ENCODE assay signal across 18 cellular contexts in the genomic region with DNA sequence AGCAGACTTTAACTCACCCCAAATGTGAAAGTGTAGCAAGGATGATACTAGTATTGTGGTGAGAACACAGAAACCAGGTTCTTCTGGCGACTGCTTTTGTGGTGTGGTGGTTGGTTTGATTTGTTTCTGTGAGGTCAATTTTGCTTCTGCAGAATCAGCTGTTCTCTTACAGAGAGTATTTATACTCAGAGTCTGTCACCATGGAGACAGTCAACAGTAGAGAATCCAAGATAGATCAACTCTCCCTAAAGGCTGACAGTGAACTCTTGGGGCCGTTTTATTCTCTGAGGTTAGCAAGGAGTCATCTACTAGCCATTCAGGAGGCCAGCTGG. TPM values are rescaled to one million over a fixed set of nuclear protein-coding genes. Genes with fewer than 3 reads are reported as not detected.
DNase-seq lines count a peak whose midpoint lies in the region; ATAC-seq, FAIRE-seq and TF ChIP-seq lines count a peak whose summit lies in the region.
"Had no signal": no experiment of that assay in that cellular context is flagged by ENCODE, and none has a peak within 500 bp of the region (broad histone marks: within the 10 kb centered on the region; RNA-seq: fewer than 3 reads in every experiment).

A gene with protein sequence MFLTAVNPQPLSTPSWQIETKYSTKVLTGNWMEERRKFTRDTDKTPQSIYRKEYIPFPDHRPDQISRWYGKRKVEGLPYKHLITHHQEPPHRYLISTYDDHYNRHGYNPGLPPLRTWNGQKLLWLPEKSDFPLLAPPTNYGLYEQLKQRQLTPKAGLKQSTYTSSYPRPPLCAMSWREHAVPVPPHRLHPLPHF (plus strand): TSS at position 209 of the 332 bp plus-strand sequence. CDS start 231 bp downstream, outside the sequence.

- H3K9me3 Mint-ChIP-seq in activated CD4-positive, alpha-beta T cell treated with anti-CD3 and anti-CD28 coated beads, Interleukin-2, amount 10 ng/mL, durations not matched to agents 7 days and 5 days: peaks cover 20% of the 10 kb centered on the region
- peaks cover 18% of the 10 kb centered on the region for H3K9me3 Mint-ChIP-seq in stimulated activated effector memory CD8-positive, alpha-beta T cell treated with anti-CD3 and anti-CD28 coated beads, Interleukin-12 subunit alpha, Interleukin-12 subunit beta, amount 100 ng/mL, for 72 hours

- no peaks in the 10 kb centered on the region for H3K9me1 ChIP-seq in K562 (ENCODE audit: control insufficient read depth, insufficient read depth, low read length)

- CTCF ChIA-PET in activated CD4-positive, alpha-beta T cell treated with anti-CD3 and anti-CD28 coated beads, Interleukin-2, amount 10 ng/mL, durations not matched to agents 7 days and 5 days (lab: Charles Lee): no interaction called here
- CTCF ChIA-PET in K562 (lab: Yijun Ruan, JAX; ENCODE audit: low intra/inter-chr PET ratio): no interaction called here

- peak; percentile 67; the same call in 1 of the 2 replicates for TF ChIP-seq EP300 in K562 (IDR thresholded peaks at IDR 0.05; ENCODE audit: low read length)

- ATAC-seq in K562: peak; percentile 65
- ATAC-seq in stimulated activated effector memory CD8-positive, alpha-beta T cell treated with anti-CD3 and anti-CD28 coated beads, Interleukin-12 subunit alpha, Interleukin-12 subunit beta, amount 100 ng/mL, for 72 hours: peak; percentile 43
- ATAC-seq: HCT116 had no signal

- no peak for TF ChIP-seq RAD21 in K562 (CRISPR knock-in tag; conservative IDR thresholded peaks at IDR 0.05 in 1 of 2, IDR thresholded peaks at IDR 0.05 in 1 of 2)

- peaks cover 8% of the 10 kb centered on the region for H3K4me1 ChIP-seq in MM.1S (ENCODE audit: low read length)
- H3K4me1 ChIP-seq in K562 (replicated peaks in 1 of 2; ENCODE audit: control insufficient read depth in 2 of 2, insufficient read depth in 2 of 2, low read length in 2 of 2): no peaks in the 10 kb centered on the region; a peak in 1 of 5 replicates
- no peaks in the 10 kb centered on the region for H3K4me1 ChIP-seq in breast epithelium
- H3K4me1 ChIP-seq: spleen had no signal

- POLR2A ChIA-PET in activated CD4-positive, alpha-beta T cell treated with anti-CD3 and anti-CD28 coated beads, Interleukin-2, amount 10 ng/mL, durations not matched to agents 7 days and 5 days (lab: Charles Lee): no interaction called here
- POLR2A ChIA-PET in K562 (lab: Yijun Ruan, JAX): interaction anchor here (0.7 to 0.8 kb wide), 2 partner anchors 11 to 640 kb away, joined by 3 to 4 read pairs; no protein-coding TSS in a partner anchor

- DNase-seq in activated CD4-positive, alpha-beta T cell treated with anti-CD3 and anti-CD28 coated beads, Interleukin-2, amount 10 ng/mL, durations not matched to agents 7 days and 5 days: peak; percentile 6
- DNase-seq in activated CD4-positive, alpha-beta T cell treated with anti-CD3 and anti-CD28 coated beads, Interleukin-2, amount 50 U/mL, for 1 hour: no peak
- DNase-seq in MM.1S: peak; percentile 87
- DNase-seq in K562 (ENCODE audit: extremely low read depth in 1 of 4, low spot score in 3 of 4): no peak
- no peak for DNase-seq in stimulated activated effector memory CD8-positive, alpha-beta T cell treated with anti-CD3 and anti-CD28 coated beads, Interleukin-12 subunit alpha, Interleukin-12 subunit beta, amount 100 ng/mL, for 72 hours (ENCODE audit: low spot score in 2 of 2)
- DNase-seq in breast epithelium (ENCODE audit: low spot score in 2 of 2): no peak
- no peak for DNase-seq in stimulated activated naive CD4-positive, alpha-beta T cell (lab: John Stamatoyannopoulos, UW)
- no peak for DNase-seq in NCI-H2171 (lab: John Stamatoyannopoulos, UW)
- DNase-seq: caudate nucleus, KG1, NCI-H187 treated with DMSO at 0.1 percent for 48 hours, ovary, spleen had no signal

- peaks cover 5% of the 10 kb centered on the region; the same call in 1 of the 2 replicates for H3F3A ChIP-seq in MM.1S (ENCODE audit: insufficient read depth, low read length)

- no peak within 1 kb of the TSS for H3K9ac ChIP-seq in MM.1S (ENCODE audit: low read length)
- no peak within 1 kb of the TSS for H3K9ac ChIP-seq in K562 (ENCODE audit: insufficient read depth in 1 of 2, low read depth in 2 of 2, low read length in 2 of 2)
- H3K9ac ChIP-seq: SK-N-SH had no signal

- FAIRE-seq in K562 (lab: Jason Lieb, UNC): no peak

- H3K4me2 ChIP-seq in MM.1S (ENCODE audit: low read depth, low read length): no peak within 1 kb of the TSS
- H3K4me2 ChIP-seq in K562 (ENCODE audit: insufficient read depth, low read length): no peak within 1 kb of the TSS; the same call in 1 of the 2 replicates
- H3K4me2 ChIP-seq: SK-N-SH had no signal

- in situ Hi-C loops in K562 (cut with MboI): no loop called here

- H3K27ac ChIP-seq in MM.1S (ENCODE audit: low read length) (no peak within 1 kb of the TSS), K562 (ENCODE audit: extremely low read depth, low read depth, low read length) (no peak within 1 kb of the TSS; the same call in 2 of the 3 replicates), breast epithelium (no peak within 1 kb of the TSS)
- H3K27ac ChIP-seq: ovary, spleen had no signal

- H2AFZ ChIP-seq in MM.1S (ENCODE audit: low read length) (no peak within 1 kb of the TSS), K562 (ENCODE audit: low read depth, low read length) (no peak within 1 kb of the TSS)

- H3K27ac Mint-ChIP-seq in activated CD4-positive, alpha-beta T cell treated with anti-CD3 and anti-CD28 coated beads, Interleukin-2, amount 10 ng/mL, durations not matched to agents 7 days and 5 days: no peak within 1 kb of the TSS
- no peak within 1 kb of the TSS for H3K27ac Mint-ChIP-seq in stimulated activated effector memory CD8-positive, alpha-beta T cell treated with anti-CD3 and anti-CD28 coated beads, Interleukin-12 subunit alpha, Interleukin-12 subunit beta, amount 100 ng/mL, for 72 hours
- H3K27ac Mint-ChIP-seq: activated naive CD4-positive, alpha-beta T cell treated with anti-CD3 and anti-CD28 coated beads, Interleukin-2, amount 50 U/mL, for 24 hours had no signal

- H4K20me1 ChIP-seq in MM.1S (ENCODE audit: insufficient read depth, low read length) (no peaks in the 10 kb centered on the region), K562 (replicated peaks; ENCODE audit: control insufficient read depth, insufficient read depth, low read length) (no peaks in the 10 kb centered on the region)

- 4% methylated on average over 2 of the region's 2 CpGs for WGBS in K562 (ENCODE audit: insufficient coverage, low coverage, missing lambda C conversion rate)

- TF ChIP-seq POLR2A in K562 (conservative IDR thresholded peaks at IDR 0.05) (no peak), breast epithelium (IDR thresholded peaks at IDR 0.05) (no peak)

- no peaks in the 10 kb centered on the region for H3K79me2 ChIP-seq in MM.1S (ENCODE audit: low read length)
- no peaks in the 10 kb centered on the region for H3K79me2 ChIP-seq in K562 (ENCODE audit: control insufficient read depth, insufficient read depth, low read length)

- H3K27me3 ChIP-seq in MM.1S (replicated peaks; ENCODE audit: insufficient read depth, low read length) (peaks cover 71% of the 10 kb centered on the region), K562 (ENCODE audit: control insufficient read depth in 2 of 2, insufficient read depth in 2 of 2, low read length in 2 of 2) (no peaks in the 10 kb centered on the region), breast epithelium (no peaks in the 10 kb centered on the region)
- H3K27me3 ChIP-seq: ovary had no signal

- no TSS peak for BruUV-seq in K562 (replicated peaks; lab: Mats Ljungman, UMichigan)

- TF ChIP-seq CTCF in MM.1S (IDR thresholded peaks at IDR 0.05; ENCODE audit: low read length) (no peak), K562 (IDR thresholded peaks at IDR 0.05 in 2 of 3, conservative IDR thresholded peaks at IDR 0.05 in 1 of 3; ENCODE audit: insufficient read depth in 2 of 3, low read depth in 1 of 3, low read length in 3 of 3) (no peak), breast epithelium (IDR thresholded peaks at IDR 0.05) (no peak)

- no peak within 1 kb of the TSS for H3K4me3 Mint-ChIP-seq in activated CD4-positive, alpha-beta T cell treated with anti-CD3 and anti-CD28 coated beads, Interleukin-2, amount 10 ng/mL, durations not matched to agents 7 days and 5 days
- H3K4me3 Mint-ChIP-seq in stimulated activated effector memory CD8-positive, alpha-beta T cell treated with anti-CD3 and anti-CD28 coated beads, Interleukin-12 subunit alpha, Interleukin-12 subunit beta, amount 100 ng/mL, for 72 hours: no peak within 1 kb of the TSS
- H3K4me3 Mint-ChIP-seq: activated naive CD4-positive, alpha-beta T cell treated with anti-CD3 and anti-CD28 coated beads, Interleukin-2, amount 50 U/mL, for 24 hours had no signal

- H3K4me1 Mint-ChIP-seq in activated CD4-positive, alpha-beta T cell treated with anti-CD3 and anti-CD28 coated beads, Interleukin-2, amount 10 ng/mL, durations not matched to agents 7 days and 5 days: peaks cover 11% of the 10 kb centered on the region
- H3K4me1 Mint-ChIP-seq in stimulated activated effector memory CD8-positive, alpha-beta T cell treated with anti-CD3 and anti-CD28 coated beads, Interleukin-12 subunit alpha, Interleukin-12 subunit beta, amount 100 ng/mL, for 72 hours: no peaks in the 10 kb centered on the region
- H3K4me1 Mint-ChIP-seq: activated naive CD4-positive, alpha-beta T cell treated with anti-CD3 and anti-CD28 coated beads, Interleukin-2, amount 50 U/mL, for 24 hours had no signal

- H3K4me3 ChIP-seq in MM.1S (ENCODE audit: low read length) (no peak within 1 kb of the TSS), K562 (no peak within 1 kb of the TSS), breast epithelium (no peak within 1 kb of the TSS)
- H3K4me3 ChIP-seq: ovary, spleen had no signal

- H3K9me2 ChIP-seq in MM.1S (replicated peaks; ENCODE audit: insufficient read depth, low read length): no peaks in the 10 kb centered on the region
- H3K9me2 ChIP-seq: SK-N-SH had no signal

- peaks cover 25% of the 10 kb centered on the region for H3K27me3 Mint-ChIP-seq in activated CD4-positive, alpha-beta T cell treated with anti-CD3 and anti-CD28 coated beads, Interleukin-2, amount 10 ng/mL, durations not matched to agents 7 days and 5 days

- H3K36me3 ChIP-seq in MM.1S (replicated peaks; ENCODE audit: insufficient read depth, low read length) (no peaks in the 10 kb centered on the region), K562 (ENCODE audit: control insufficient read depth, insufficient read depth, low read length) (no peaks in the 10 kb centered on the region), breast epithelium (no peaks in the 10 kb centered on the region)
- H3K36me3 ChIP-seq: ovary, spleen had no signal

- no peaks in the 10 kb centered on the region for H3K36me3 Mint-ChIP-seq in activated CD4-positive, alpha-beta T cell treated with anti-CD3 and anti-CD28 coated beads, Interleukin-2, amount 10 ng/mL, durations not matched to agents 7 days and 5 days (ENCODE audit: low read depth)
- no peaks in the 10 kb centered on the region for H3K36me3 Mint-ChIP-seq in stimulated activated effector memory CD8-positive, alpha-beta T cell treated with anti-CD3 and anti-CD28 coated beads, Interleukin-12 subunit alpha, Interleukin-12 subunit beta, amount 100 ng/mL, for 72 hours

- intact Hi-C loops in K562 (cut with micrococcal nuclease) (no loop called here), breast epithelium (cut with DNase I; ENCODE audit: low total_unique reads) (no loop called here)

- H3K9me3 ChIP-seq in MM.1S (replicated peaks; ENCODE audit: insufficient read depth, low read length) (no peaks in the 10 kb centered on the region), K562 (replicated peaks; ENCODE audit: control insufficient read depth, insufficient read depth, low read depth, low read length) (0 out of 2 replicates have a peak, but pooled peaks cover 4% of the 10 kb centered on the region), breast epithelium (peaks cover 16 to 32% of the 10 kb centered on the region in 2 donors)
- H3K9me3 ChIP-seq: ovary, SK-N-SH had no signal

RNA-seq across cellular contexts. Expression of the gene that starts here (rescaled TPM):
- not detected for total RNA-seq in activated CD4-positive, alpha-beta T cell treated with anti-CD3 and anti-CD28 coated beads, Interleukin-2, amount 10 ng/mL, durations not matched to agents 7 days and 5 days
- total RNA-seq in K562 (2011; cell fraction: chromatin; rRNA removed; ENCODE audit: low replicate concordance): not detected in 2 replicates
- not detected in 2 replicates for total RNA-seq in K562 (2011; cell fraction: nucleolus; rRNA removed)
- total RNA-seq in K562 (2011; cell fraction: nucleoplasm; rRNA removed): not detected in 2 replicates
- total RNA-seq in K562 (2014; rRNA removed): not detected in 2 replicates
- not detected in 2 replicates for total RNA-seq in K562 (2014; rRNA removed; fragmentation: Illumina TruSeq; extraction: Trizol)
- total RNA-seq in K562 (2015; rRNA removed; fragmentation: Illumina TruSeq; extraction: Trizol): not detected in 2 replicates
- not detected in 2 replicates for total RNA-seq in K562 (2021)
- polyA plus RNA-seq in K562 (2011; rRNA removed): not detected in 2 replicates
- polyA plus RNA-seq in K562 (2011; cell fraction: cytosol; rRNA removed): not detected in 2 replicates
- polyA plus RNA-seq in K562 (2011; cell fraction: nucleus; rRNA removed): not detected in 2 replicates
- 0.12 and 2.7 TPM in 2 replicates for polyA plus RNA-seq in K562 (2012)
- not detected in 2 replicates for polyA plus RNA-seq in K562 (2014; fragmentation: Illumina TruSeq; extraction: Trizol)
- under 1 TPM in 1 of 2 experiments, not detected in 1; 0.03 TPM for polyA plus RNA-seq in K562 (2014; fragmentation: Nextera tagmentation; extraction: Ambion mirVana)
- 0.08 and 0.16 TPM in 2 replicates for polyA plus RNA-seq in K562 (2014; rRNA removed)
- polyA minus RNA-seq in K562 (2011; rRNA and poly(A)+ RNA removed): not detected in 2 replicates
- polyA minus RNA-seq in K562 (2011; cell fraction: cytosol; rRNA and poly(A)+ RNA removed): not detected in 2 replicates
- polyA minus RNA-seq in K562 (2011; cell fraction: nucleus; rRNA and poly(A)+ RNA removed): not detected in 2 replicates
- total RNA-seq in breast epithelium: not detected
- total RNA-seq: glomerular endothelial cell, mononuclear cell, spleen had no signal
- polyA plus RNA-seq: ovary, SK-N-SH, spleen had no signal

Comparison
In these comparisons a context has a peak if more than half of its experiments do, and no peak if none do; other contexts are left out.
1. Peak in DNase-seq in activated CD4-positive, alpha-beta T cell treated with anti-CD3 and anti-CD28 coated beads, Interleukin-2, amount 10 ng/mL, durations not matched to agents 7 days and 5 days; RNA of the gene not detected or under 1 TPM.